ENCODE assay signal across 14 cellular contexts in the genomic region with DNA sequence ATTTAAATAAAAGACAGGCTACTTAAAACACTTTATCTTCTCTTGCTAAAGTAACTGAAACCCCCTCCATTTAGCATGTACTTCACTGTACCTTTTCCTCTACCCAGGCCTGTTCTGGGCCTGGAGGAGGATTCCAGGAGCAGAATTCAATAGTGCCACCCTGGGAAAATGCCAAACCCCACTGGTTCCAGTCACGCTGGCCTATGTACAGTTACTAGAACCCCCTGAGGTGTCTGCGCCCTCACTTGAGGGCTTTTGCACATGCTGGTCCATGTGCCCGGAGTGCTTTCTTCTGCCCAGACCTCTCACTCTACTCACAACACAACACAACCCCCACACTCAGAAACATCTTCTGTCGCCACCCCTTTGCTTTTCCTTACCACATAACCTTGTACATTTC. TPM values are rescaled to one million over a fixed set of nuclear protein-coding genes. Genes with fewer than 3 reads are reported as not detected.
A peak's percentile ranks its signal among the peaks of the same experiment; 100 is the strongest.
DNase-seq lines count a peak whose midpoint lies in the region; ATAC-seq and TF ChIP-seq lines count a peak whose summit lies in the region.
"Had no signal": no experiment of that assay in that cellular context is flagged by ENCODE, and none has a peak within 500 bp of the region (broad histone marks: within the 10 kb centered on the region; RNA-seq: fewer than 3 reads in every experiment).

No MANE protein-coding gene starts in this region.

- no peak overlapping the region for H3K9ac ChIP-seq in BLaER1
- H3K9ac ChIP-seq in Karpas-422 (ENCODE audit: low read length) = peak overlapping the region; percentile 37; the same call in 1 of the 2 replicates

- intact Hi-C loops in CD8-positive, alpha-beta T cell (cut with DNase I, micrococcal nuclease) = no loop called here
- intact Hi-C loops in posterior vena cava (cut with DNase I) = no loop called here

- H3K27me3 Mint-ChIP-seq in osteocyte (ENCODE audit: unreplicated experiment) = no peaks in the 10 kb centered on the region
- no peaks in the 10 kb centered on the region for H3K27me3 Mint-ChIP-seq in CD8-positive, alpha-beta T cell (ENCODE audit: low read depth)
- no peaks in the 10 kb centered on the region for H3K27me3 Mint-ChIP-seq in stimulated activated memory B cell treated with anti-CD40 and anti-IgM and Interleukin-4, amounts not matched to agents 10 μg/mL and 1 μg/mL and 100 μg/mL, for 72 hours

- H3K36me3 ChIP-seq in BLaER1 (peaks cover 69% of the 10 kb centered on the region), Karpas-422 (ENCODE audit: insufficient read depth, low read length) (no peaks in the 10 kb centered on the region), brain microvascular endothelial cell (replicated peaks) (peaks cover 50% of the 10 kb centered on the region)
- H3K36me3 ChIP-seq in CD8-positive, alpha-beta T cell (ENCODE audit: insufficient read depth, low read length) = no peaks in the 10 kb centered on the region

- peaks cover 47% of the 10 kb centered on the region for H3K79me2 ChIP-seq in Karpas-422 (ENCODE audit: low read length)

- POLR2A ChIA-PET in CD8-positive, alpha-beta T cell (lab: Charles Lee) = interaction anchor here (0.7 kb wide), 1 partner anchor 29 kb away, joined by 4 read pairs; no protein-coding TSS in a partner anchor

- H3K27ac Mint-ChIP-seq in osteocyte (ENCODE audit: unreplicated experiment) = peak overlapping the region; percentile 76
- H3K27ac Mint-ChIP-seq in CD8-positive, alpha-beta T cell = no peak overlapping the region
- no peak overlapping the region for H3K27ac Mint-ChIP-seq in stimulated activated memory B cell treated with anti-CD40 and anti-IgM and Interleukin-4, amounts not matched to agents 10 μg/mL and 1 μg/mL and 100 μg/mL, for 72 hours

- no peak overlapping the region for H2AFZ ChIP-seq in Karpas-422 (ENCODE audit: low read length)

- H3K36me3 Mint-ChIP-seq in osteocyte (ENCODE audit: unreplicated experiment) = peaks cover 51% of the 10 kb centered on the region
- peaks cover 14% of the 10 kb centered on the region for H3K36me3 Mint-ChIP-seq in CD8-positive, alpha-beta T cell
- peaks cover 31% of the 10 kb centered on the region for H3K36me3 Mint-ChIP-seq in stimulated activated memory B cell treated with anti-CD40 and anti-IgM and Interleukin-4, amounts not matched to agents 10 μg/mL and 1 μg/mL and 100 μg/mL, for 72 hours

- CTCF ChIA-PET in CD8-positive, alpha-beta T cell (lab: Charles Lee) = interaction anchor here (0.6 kb wide), 1 partner anchor 500 kb away, joined by 4 read pairs; no protein-coding TSS in a partner anchor

- no peak overlapping the region for H3K4me2 ChIP-seq in BLaER1
- H3K4me2 ChIP-seq in Karpas-422 (ENCODE audit: low read depth, low read length, poor library complexity, severe bottlenecking) = peak overlapping the region; percentile 60
- H3K4me2 ChIP-seq: A549 had no signal

- H3K9me3 ChIP-seq in BLaER1 = no peaks in the 10 kb centered on the region
- H3K9me3 ChIP-seq in Karpas-422 (ENCODE audit: low read length) = no peaks in the 10 kb centered on the region
- H3K9me3 ChIP-seq in CD8-positive, alpha-beta T cell (ENCODE audit: low read length) = no peaks in the 10 kb centered on the region
- H3K9me3 ChIP-seq: A549 had no signal

- H3K9me2 ChIP-seq in Karpas-422 (replicated peaks; ENCODE audit: insufficient read depth, low read length) = no peaks in the 10 kb centered on the region

- H4K20me1 ChIP-seq in BLaER1 = no peaks in the 10 kb centered on the region
- no peaks in the 10 kb centered on the region for H4K20me1 ChIP-seq in Karpas-422 (ENCODE audit: insufficient read depth, low read depth, low read length)

- peaks cover 42% of the 10 kb centered on the region for H3K4me1 ChIP-seq in BLaER1
- peaks cover 42% of the 10 kb centered on the region for H3K4me1 ChIP-seq in Karpas-422 (ENCODE audit: low read length)
- peaks cover 21% of the 10 kb centered on the region for H3K4me1 ChIP-seq in CD8-positive, alpha-beta T cell (ENCODE audit: insufficient read depth, low read length)
- H3K4me1 ChIP-seq: A549 had no signal

- H3K4me3 Mint-ChIP-seq in osteocyte (ENCODE audit: unreplicated experiment) = peak overlapping the region; percentile 14
- H3K4me3 Mint-ChIP-seq in CD8-positive, alpha-beta T cell = no peak overlapping the region
- H3K4me3 Mint-ChIP-seq in stimulated activated memory B cell treated with anti-CD40 and anti-IgM and Interleukin-4, amounts not matched to agents 10 μg/mL and 1 μg/mL and 100 μg/mL, for 72 hours = no peak overlapping the region

- H3K27ac ChIP-seq in BLaER1 = 0 out of 2 replicates have a peak overlapping the region, but pooled peaks have one; percentile 37
- peak overlapping the region; percentile 87 for H3K27ac ChIP-seq in Karpas-422 (ENCODE audit: low read length)
- H3K27ac ChIP-seq in brain microvascular endothelial cell = peak overlapping the region; percentile 7
- no peak overlapping the region for H3K27ac ChIP-seq in CD8-positive, alpha-beta T cell (ENCODE audit: low read depth, low read length)
- H3K27ac ChIP-seq: A549 had no signal

- no peak for TF ChIP-seq CTCF in brain microvascular endothelial cell (IDR thresholded peaks at IDR 0.05; ENCODE audit: low read depth, low read length, missing control alignments)
- TF ChIP-seq CTCF in osteocyte (IDR thresholded peaks at IDR 0.05) = no peak
- TF ChIP-seq CTCF in CD8-positive, alpha-beta T cell (IDR thresholded peaks at IDR 0.05) = no peak

- DNase-seq in Karpas-422 (no peak), brain microvascular endothelial cell (no peak), osteocyte (ENCODE audit: extremely low spot score, unreplicated experiment) (no peak), posterior vena cava (ENCODE audit: low spot score) (no peak), NCI-H1417 treated with DMSO at 0.1 percent for 48 hours (lab: John Stamatoyannopoulos, UW) (no peak)
- no peak for DNase-seq in CD8-positive, alpha-beta T cell
- DNase-seq: H7, NCI-H1092, NCI-H524 treated with DMSO at 0.1 percent for 48 hours, OCI-M1, RPMI8226 had no signal

- H3K27me3 ChIP-seq in BLaER1 (no peaks in the 10 kb centered on the region), Karpas-422 (ENCODE audit: low read length) (no peaks in the 10 kb centered on the region), brain microvascular endothelial cell (replicated peaks) (no peaks in the 10 kb centered on the region)
- no peaks in the 10 kb centered on the region for H3K27me3 ChIP-seq in CD8-positive, alpha-beta T cell (ENCODE audit: insufficient read depth, low read length)

- H3K9me3 Mint-ChIP-seq in osteocyte (ENCODE audit: unreplicated experiment) = no peaks in the 10 kb centered on the region
- no peaks in the 10 kb centered on the region for H3K9me3 Mint-ChIP-seq in CD8-positive, alpha-beta T cell
- H3K9me3 Mint-ChIP-seq in stimulated activated memory B cell treated with anti-CD40 and anti-IgM and Interleukin-4, amounts not matched to agents 10 μg/mL and 1 μg/mL and 100 μg/mL, for 72 hours = no peaks in the 10 kb centered on the region

- in situ Hi-C loops in brain microvascular endothelial cell (cut with HindIII; ENCODE audit: low pct_ligation_motif_present, low sequenced_read_pairs) = no loop called here

- no peak for ATAC-seq in CD8-positive, alpha-beta T cell
- ATAC-seq in stimulated activated memory B cell treated with anti-CD40 and anti-IgM and Interleukin-4, amounts not matched to agents 10 μg/mL and 1 μg/mL and 100 μg/mL, for 72 hours = no peak
- ATAC-seq: A549 had no signal

- peaks cover 69% of the 10 kb centered on the region for H3K4me1 Mint-ChIP-seq in osteocyte (ENCODE audit: unreplicated experiment)
- H3K4me1 Mint-ChIP-seq in CD8-positive, alpha-beta T cell (ENCODE audit: low read depth) = peaks cover 18% of the 10 kb centered on the region
- H3K4me1 Mint-ChIP-seq in stimulated activated memory B cell treated with anti-CD40 and anti-IgM and Interleukin-4, amounts not matched to agents 10 μg/mL and 1 μg/mL and 100 μg/mL, for 72 hours = peaks cover 12% of the 10 kb centered on the region

- H3K4me3 ChIP-seq in BLaER1 = no peak overlapping the region
- H3K4me3 ChIP-seq in Karpas-422 (ENCODE audit: low read length) = peak overlapping the region; percentile 2; the same call in 1 of the 2 replicates
- no peak overlapping the region for H3K4me3 ChIP-seq in brain microvascular endothelial cell (ENCODE audit: low read depth, low read length)
- H3K4me3 ChIP-seq in CD8-positive, alpha-beta T cell (ENCODE audit: low read depth, low read length) = no peak overlapping the region
- H3K4me3 ChIP-seq: A549 had no signal

RNA-seq across cellular contexts. Expression of gene TRAM2, which starts 45.5 kb away (rescaled TPM):
- total RNA-seq in Karpas-422 (2014; rRNA removed; shearing (Covaris generic); ENCODE audit: low replicate concordance) = 19.3 and 24.1 TPM in 2 replicates
- 320 and 339 TPM in 2 replicates for total RNA-seq in osteocyte
- total RNA-seq in CD8-positive, alpha-beta T cell = 1 to 10 TPM; 4.6 to 4.9 TPM
- 10 to 100 TPM; 40.8 to 46.9 TPM for total RNA-seq in posterior vena cava
